In the genomic region with DNA sequence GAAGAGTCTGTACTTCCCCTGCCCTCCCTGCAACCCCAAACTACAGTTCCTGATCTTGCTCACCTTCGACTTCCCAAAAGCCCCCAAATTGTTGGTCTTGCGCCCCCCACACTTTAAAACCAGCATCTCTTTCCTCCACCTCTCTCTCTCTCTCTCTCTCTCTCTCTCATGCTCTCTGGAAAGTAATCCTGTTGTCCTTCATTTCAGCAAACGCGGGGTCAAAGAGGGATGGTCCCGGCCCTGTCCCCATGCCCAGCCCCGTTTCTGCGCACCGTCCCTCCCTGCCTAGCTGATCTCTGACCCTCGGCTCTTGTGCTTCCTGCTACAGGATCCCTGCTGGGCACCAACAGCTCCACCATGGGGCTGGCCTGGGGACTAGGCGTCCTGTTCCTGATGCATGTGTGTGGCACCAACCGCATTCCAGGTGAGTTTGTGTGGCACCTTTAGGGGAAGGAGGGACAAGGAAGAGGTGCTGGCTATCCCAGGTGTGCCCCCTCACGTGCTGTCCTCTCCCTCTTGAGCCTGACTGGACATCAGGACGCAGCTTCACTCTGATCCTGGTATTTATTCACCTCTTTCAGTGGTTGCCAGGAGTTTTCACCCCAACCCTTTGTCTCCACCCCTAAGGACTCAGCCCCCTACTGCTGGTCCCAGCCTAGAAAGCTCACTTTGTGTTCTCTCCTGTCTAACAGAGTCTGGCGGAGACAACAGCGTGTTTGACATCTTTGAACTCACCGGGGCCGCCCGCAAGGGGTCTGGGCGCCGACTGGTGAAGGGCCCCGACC, we compare ENCODE assay signal across 8 cellular contexts. TPM values are rescaled to one million over a fixed set of nuclear protein-coding genes. Genes with fewer than 3 reads are reported as not detected.
DNase-seq lines count a peak whose midpoint lies in the region; ATAC-seq and TF ChIP-seq lines count a peak whose summit lies in the region.

No MANE protein-coding gene starts in this region.

- H3K9me3 Mint-ChIP-seq in activated naive CD4-positive, alpha-beta T cell treated with anti-CD3 and anti-CD28 coated beads, Interleukin-2, amount 10 ng/mL, durations not matched to agents 7 days and 5 days = no peaks in the 10 kb centered on the region
- no peaks in the 10 kb centered on the region for H3K9me3 Mint-ChIP-seq in activated naive CD4-positive, alpha-beta T cell treated with anti-CD3 and anti-CD28 coated beads, Interleukin-2, amount 50 U/mL, for 72 hours
- H3K9me3 Mint-ChIP-seq in osteocyte (ENCODE audit: unreplicated experiment) = no peaks in the 10 kb centered on the region

- no peaks in the 10 kb centered on the region for H3K36me3 Mint-ChIP-seq in activated naive CD4-positive, alpha-beta T cell treated with anti-CD3 and anti-CD28 coated beads, Interleukin-2, amount 10 ng/mL, durations not matched to agents 7 days and 5 days
- no peaks in the 10 kb centered on the region for H3K36me3 Mint-ChIP-seq in activated naive CD4-positive, alpha-beta T cell treated with anti-CD3 and anti-CD28 coated beads, Interleukin-2, amount 50 U/mL, for 72 hours
- peaks cover 51% of the 10 kb centered on the region for H3K36me3 Mint-ChIP-seq in osteocyte (ENCODE audit: unreplicated experiment)

- peaks cover 11% of the 10 kb centered on the region for H3K4me1 ChIP-seq in effector memory CD4-positive, alpha-beta T cell (ENCODE audit: control insufficient read depth, insufficient read depth, low read length, poor library complexity, severe bottlenecking)

- CTCF ChIA-PET in activated naive CD4-positive, alpha-beta T cell treated with anti-CD3 and anti-CD28 coated beads, Interleukin-2, amount 10 ng/mL, durations not matched to agents 7 days and 5 days (lab: Charles Lee) = interaction anchor here (1.4 to 8.5 kb wide), 9 partner anchors 41 to 875 kb away, joined by 3 to 146 read pairs (median 7); no protein-coding TSS in a partner anchor

- peak overlapping the region; percentile 91 for H3K4me3 ChIP-seq in fibroblast of pulmonary artery (replicated peaks; ENCODE audit: low read depth, low read length)
- H3K4me3 ChIP-seq in effector memory CD4-positive, alpha-beta T cell (ENCODE audit: insufficient read depth, low read depth, low read length, poor library complexity, severe bottlenecking) = no peak overlapping the region

- no peaks in the 10 kb centered on the region for H3K9me3 ChIP-seq in effector memory CD4-positive, alpha-beta T cell (ENCODE audit: control insufficient read depth, low read length)

- peak; percentile 43 for TF ChIP-seq CTCF in fibroblast of pulmonary artery (IDR thresholded peaks at IDR 0.05; ENCODE audit: low read length, missing control alignments)
- TF ChIP-seq CTCF in osteocyte (IDR thresholded peaks at IDR 0.05) = peak; percentile 43

- H3K4me1 Mint-ChIP-seq in activated naive CD4-positive, alpha-beta T cell treated with anti-CD3 and anti-CD28 coated beads, Interleukin-2, amount 10 ng/mL, durations not matched to agents 7 days and 5 days = peaks cover 19% of the 10 kb centered on the region
- H3K4me1 Mint-ChIP-seq in osteocyte (ENCODE audit: unreplicated experiment) = peaks cover 71% of the 10 kb centered on the region

- H3K4me3 Mint-ChIP-seq in activated naive CD4-positive, alpha-beta T cell treated with anti-CD3 and anti-CD28 coated beads, Interleukin-2, amount 10 ng/mL, durations not matched to agents 7 days and 5 days = peak overlapping the region; percentile 53
- peak overlapping the region; percentile 97 for H3K4me3 Mint-ChIP-seq in osteocyte (ENCODE audit: unreplicated experiment)

- H3K27ac Mint-ChIP-seq in activated naive CD4-positive, alpha-beta T cell treated with anti-CD3 and anti-CD28 coated beads, Interleukin-2, amount 10 ng/mL, durations not matched to agents 7 days and 5 days = no peak overlapping the region
- no peak overlapping the region for H3K27ac Mint-ChIP-seq in activated naive CD4-positive, alpha-beta T cell treated with anti-CD3 and anti-CD28 coated beads, Interleukin-2, amount 50 U/mL, for 72 hours
- H3K27ac Mint-ChIP-seq in osteocyte (ENCODE audit: unreplicated experiment) = peak overlapping the region; percentile 84

- H3K36me3 ChIP-seq in effector memory CD4-positive, alpha-beta T cell (ENCODE audit: control insufficient read depth, insufficient read depth, low read length) = no peaks in the 10 kb centered on the region

- no peak for ATAC-seq in activated naive CD4-positive, alpha-beta T cell treated with anti-CD3 and anti-CD28 coated beads, Interleukin-2, amount 50 U/mL, for 72 hours
- ATAC-seq in HG02884 (IDR thresholded peaks at IDR 0.05; ENCODE audit: unreplicated experiment) (no peak), HG03354 (IDR thresholded peaks at IDR 0.05; ENCODE audit: poor library complexity, severe bottlenecking, unreplicated experiment) (no peak)

- no peak overlapping the region for H3K27ac ChIP-seq in effector memory CD4-positive, alpha-beta T cell (ENCODE audit: insufficient read depth, low read length, poor library complexity, severe bottlenecking)

- H3K27me3 ChIP-seq in effector memory CD4-positive, alpha-beta T cell (replicated peaks; ENCODE audit: control insufficient read depth, insufficient read depth, low read length, poor library complexity, severe bottlenecking) = peaks cover 6% of the 10 kb centered on the region

- peaks cover 73% of the 10 kb centered on the region for H3K27me3 Mint-ChIP-seq in activated naive CD4-positive, alpha-beta T cell treated with anti-CD3 and anti-CD28 coated beads, Interleukin-2, amount 10 ng/mL, durations not matched to agents 7 days and 5 days
- no peaks in the 10 kb centered on the region for H3K27me3 Mint-ChIP-seq in osteocyte (ENCODE audit: unreplicated experiment)

- no peak for DNase-seq in activated naive CD4-positive, alpha-beta T cell treated with anti-CD3 and anti-CD28 coated beads, Interleukin-2, amount 10 ng/mL, durations not matched to agents 7 days and 5 days
- no peak for DNase-seq in activated naive CD4-positive, alpha-beta T cell treated with anti-CD3 and anti-CD28 coated beads, Interleukin-2, amount 50 U/mL, for 72 hours (ENCODE audit: low spot score in 2 of 2)
- peak; percentile 35 for DNase-seq in T1000 (lab: John Stamatoyannopoulos, UW)
- DNase-seq in fibroblast of pulmonary artery (ENCODE audit: low read depth) = peak; percentile 71
- DNase-seq in osteocyte (ENCODE audit: extremely low spot score, unreplicated experiment) = no peak
- DNase-seq in effector memory CD4-positive, alpha-beta T cell = no peak

RNA-seq across cellular contexts. Expression of gene THBS1, which starts 0.8 kb away (rescaled TPM):
- total RNA-seq in activated naive CD4-positive, alpha-beta T cell treated with anti-CD3 and anti-CD28 coated beads, Interleukin-2, amount 50 U/mL, for 72 hours = 1 to 10 TPM in 1 of 2 donors, under 1 TPM in 1; 0.46 to 7.5 TPM
- total RNA-seq in osteocyte = 812 and 849 TPM in 2 replicates

Comparison
In these comparisons a context has a peak if more than half of its experiments do, and no peak if none do; other contexts are left out.
1. DNase-seq: peak in T1000 (single experiment) and fibroblast of pulmonary artery (single experiment); none in activated naive CD4-positive, alpha-beta T cell treated with anti-CD3 and anti-CD28 coated beads, Interleukin-2, amount 10 ng/mL, durations not matched to agents 7 days and 5 days (single experiment), activated naive CD4-positive, alpha-beta T cell treated with anti-CD3 and anti-CD28 coated beads, Interleukin-2, amount 50 U/mL, for 72 hours (0 of 2), osteocyte (single experiment) and effector memory CD4-positive, alpha-beta T cell (0 of 3).
2. RNA of gene THBS1, which starts 0.8 kb away (total RNA-seq): 812 to 849 TPM in osteocyte; 0.46 to 7.5 TPM in activated naive CD4-positive, alpha-beta T cell treated with anti-CD3 and anti-CD28 coated beads, Interleukin-2, amount 50 U/mL, for 72 hours; every median in the first group is over 10 times any median in the second.